ENCODE assay signal across 23 cellular contexts in genomic region chr16:84579936-84580335, GRCh38. TPM values are rescaled to one million over a fixed set of nuclear protein-coding genes. Genes with fewer than 3 reads are reported as not detected.
A peak's percentile ranks its signal among the peaks of the same experiment; 100 is the strongest.
DNase-seq lines count a peak whose midpoint lies in the region; ATAC-seq and TF ChIP-seq lines count a peak whose summit lies in the region.
"Had no signal": no experiment of that assay in that cellular context is flagged by ENCODE, and none has a peak within 500 bp of the region (broad histone marks: within the 10 kb centered on the region; RNA-seq: fewer than 3 reads in every experiment).

No MANE protein-coding gene starts in this region.

- H3K4me1 ChIP-seq in body of pancreas (peaks cover 42% of the 10 kb centered on the region), neutrophil (ENCODE audit: control insufficient read depth in 1 of 2, insufficient read depth in 1 of 2, low read depth in 1 of 2, low read length in 1 of 2) (peaks cover 19 to 43% of the 10 kb centered on the region in 2 experiments), spleen (peaks cover 10 to 97% (median 60%) of the 10 kb centered on the region in 6 donors)
- H3K4me1 ChIP-seq: breast epithelium, colonic mucosa, esophagus squamous epithelium, gastrocnemius medialis, parathyroid adenoma, right lobe of liver had no signal

- H3K9me3 ChIP-seq in CD4-positive, alpha-beta T cell (ENCODE audit: control insufficient read depth, low read length): no peaks in the 10 kb centered on the region
- no peaks in the 10 kb centered on the region for H3K9me3 ChIP-seq in body of pancreas
- H3K9me3 ChIP-seq in neutrophil: no peaks in the 10 kb centered on the region
- H3K9me3 ChIP-seq in spleen: no peaks in the 10 kb centered on the region
- H3K9me3 ChIP-seq: adrenal gland, breast epithelium, colonic mucosa, esophagus squamous epithelium, gastrocnemius medialis, right lobe of liver had no signal

- H3K27ac Mint-ChIP-seq in CD4-positive, alpha-beta T cell: peak overlapping the region; percentile 63
- H3K27ac Mint-ChIP-seq in HFFc6: peak overlapping the region; percentile 49; the same call in 1 of the 2 replicates
- H3K27ac Mint-ChIP-seq: endodermal cell had no signal

- ATAC-seq in CD4-positive, alpha-beta T cell (ENCODE audit: poor library complexity): no peak
- ATAC-seq in body of pancreas (peak; percentile 79), GM21825 (IDR thresholded peaks at IDR 0.05; ENCODE audit: unreplicated experiment) (no peak)
- ATAC-seq: gastrocnemius medialis had no signal

- TF ChIP-seq CTCF in CD4-positive, alpha-beta T cell (IDR thresholded peaks at IDR 0.05): no peak
- TF ChIP-seq CTCF in HFFc6 (IDR thresholded peaks at IDR 0.05) (no peak), body of pancreas (IDR thresholded peaks at IDR 0.05) (no peak), neutrophil (IDR thresholded peaks at IDR 0.05) (no peak), spleen (IDR thresholded peaks at IDR 0.05 in 8 of 11, conservative IDR thresholded peaks at IDR 0.05 in 3 of 11) (no peak)

- no peaks in the 10 kb centered on the region for H3K27me3 ChIP-seq in CD4-positive, alpha-beta T cell (ENCODE audit: control insufficient read depth, insufficient read depth, low read length)
- no peaks in the 10 kb centered on the region for H3K27me3 ChIP-seq in body of pancreas
- H3K27me3 ChIP-seq in neutrophil: no peaks in the 10 kb centered on the region
- H3K27me3 ChIP-seq in spleen (replicated peaks in 1 of 7): no peaks in the 10 kb centered on the region
- H3K27me3 ChIP-seq: adrenal gland, breast epithelium, colonic mucosa, esophagus squamous epithelium, gastrocnemius medialis, right lobe of liver had no signal

- DNase-seq in CD4-positive, alpha-beta T cell: no peak
- no peak for DNase-seq in HFFc6
- DNase-seq in body of pancreas: peak; percentile 71 to 91 (median 87)
- no peak for DNase-seq in spleen
- DNase-seq in activated effector memory CD4-positive, alpha-beta T cell treated with Interleukin-2 at 50 U/mL for 16 hours: no peak
- DNase-seq: activated CD4-positive, alpha-beta T cell treated with anti-CD3 and anti-CD28 coated beads for 48 hours; activated effector memory CD4-positive, alpha-beta T cell treated with anti-CD3 and anti-CD28 coated beads, Interleukin-2, amount 50 U/mL, for 16 hours; adrenal gland; colonic mucosa; endodermal cell; esophagus squamous epithelium; gastrocnemius medialis; NCI-H1105 treated with DMSO at 0.1 percent for 48 hours; NCI-H446; right lobe of liver; stimulated activated CD4-positive, alpha-beta T cell treated with anti-CD3 and anti-CD28 coated beads, Interleukin-15, amount 100 ng/mL, for 24 hours had no signal

- TF ChIP-seq POLR2A in body of pancreas (IDR thresholded peaks at IDR 0.05): no peak
- no peak for TF ChIP-seq POLR2A in spleen (IDR thresholded peaks at IDR 0.05)

- no peaks in the 10 kb centered on the region for H3K9me3 Mint-ChIP-seq in CD4-positive, alpha-beta T cell
- no peaks in the 10 kb centered on the region for H3K9me3 Mint-ChIP-seq in HFFc6
- H3K9me3 Mint-ChIP-seq: endodermal cell; T-helper 1 cell treated with Interleukin-12 subunit alpha and Interleukin-12 subunit beta and Interleukin-4 antibody, amounts not matched to agents 30 μg/mL and 1 μg/mL, for 36 hours had no signal

- peaks cover 79% of the 10 kb centered on the region for H3K36me3 Mint-ChIP-seq in CD4-positive, alpha-beta T cell (ENCODE audit: low read depth)
- H3K36me3 Mint-ChIP-seq in HFFc6 (ENCODE audit: low read depth): peaks cover 22% of the 10 kb centered on the region; the same call in 1 of the 2 replicates

- no peak overlapping the region for H3K27ac ChIP-seq in CD4-positive, alpha-beta T cell (ENCODE audit: low read depth, low read length)
- H3K27ac ChIP-seq in body of pancreas (peak overlapping the region in 3 of 4 donors; percentile 45 to 61 (median 50)), neutrophil (peak overlapping the region; percentile 50), spleen (peak overlapping the region in 1 of 8 donors; percentile 3)
- H3K27ac ChIP-seq: adrenal gland, breast epithelium, C4-2B, colonic mucosa, esophagus squamous epithelium, gastrocnemius medialis, parathyroid adenoma, right lobe of liver had no signal

- no peak overlapping the region for H3K4me3 ChIP-seq in body of pancreas
- no peak overlapping the region for H3K4me3 ChIP-seq in neutrophil (ENCODE audit: low read depth in 1 of 2, low read length in 1 of 2)
- H3K4me3 ChIP-seq in spleen: no peak overlapping the region
- H3K4me3 ChIP-seq: adrenal gland, breast epithelium, colonic mucosa, esophagus squamous epithelium, gastrocnemius medialis, lung, right lobe of liver had no signal

- POLR2A ChIA-PET in CD4-positive, alpha-beta T cell (lab: Charles Lee): interaction anchor here (1.1 kb wide), 1 partner anchor 14 kb away, joined by 4 read pairs; no protein-coding TSS in a partner anchor

- 40 to 45% methylated on average over 8 to 11 of the region's 11 CpGs for WGBS in body of pancreas, 2 donors
- 79 to 92% (median 90%) methylated on average over 11 of the region's 11 CpGs for WGBS in spleen, 5 donors

- no peaks in the 10 kb centered on the region for H3K36me3 ChIP-seq in body of pancreas (replicated peaks in 1 of 2; ENCODE audit: insufficient read depth in 1 of 2, low read depth in 2 of 2)
- peaks cover 78% of the 10 kb centered on the region for H3K36me3 ChIP-seq in neutrophil
- peaks cover 0 to 87% (median 23%) of the 10 kb centered on the region in 6 donors for H3K36me3 ChIP-seq in spleen
- H3K36me3 ChIP-seq: adrenal gland, breast epithelium, colonic mucosa, gastrocnemius medialis, right lobe of liver had no signal

- H3K4me3 Mint-ChIP-seq in CD4-positive, alpha-beta T cell: no peak overlapping the region
- H3K4me3 Mint-ChIP-seq in HFFc6: no peak overlapping the region
- H3K4me3 Mint-ChIP-seq: endodermal cell; T-helper 1 cell treated with Interleukin-12 subunit alpha and Interleukin-12 subunit beta and Interleukin-4 antibody, amounts not matched to agents 30 μg/mL and 1 μg/mL, for 36 hours had no signal

- intact Hi-C loops in CD4-positive, alpha-beta T cell (cut with DNase I, micrococcal nuclease): loop anchor here (5.0 kb wide), 1 partner anchor 37 kb away; the partner anchor contains the start of gene COTL1 (in 2 of the 2)
- intact Hi-C loops in body of pancreas (cut with DNase I) (no loop called here), spleen (cut with DNase I; ENCODE audit: low total_unique reads) (no loop called here)

- CTCF ChIA-PET in CD4-positive, alpha-beta T cell (lab: Charles Lee): interaction anchor here (0.5 kb wide), 1 partner anchor 92 kb away, joined by 3 read pairs; no protein-coding TSS in a partner anchor

- peaks cover 70% of the 10 kb centered on the region for H3K4me1 Mint-ChIP-seq in CD4-positive, alpha-beta T cell (ENCODE audit: low read depth)
- peaks cover 42% of the 10 kb centered on the region for H3K4me1 Mint-ChIP-seq in HFFc6 (ENCODE audit: low read depth)
- H3K4me1 Mint-ChIP-seq: endodermal cell had no signal

- no peaks in the 10 kb centered on the region for H3K27me3 Mint-ChIP-seq in CD4-positive, alpha-beta T cell
- H3K27me3 Mint-ChIP-seq in HFFc6 (ENCODE audit: insufficient read depth): peaks cover 5% of the 10 kb centered on the region

RNA-seq across cellular contexts. Expression of gene COTL1, which starts 37.9 kb away (rescaled TPM):
- total RNA-seq in CD4-positive, alpha-beta T cell: 100 to 1,000 TPM; 179 to 181 TPM
- total RNA-seq in HFFc6 (2021; fragmentation: NEBNext Ultra II Directional; extraction: Animal tissue kit (Norgen Biotek cat#: 25700)): 100 to 1,000 TPM; 580 to 681 (median 632) TPM
- total RNA-seq in body of pancreas: 10 to 100 TPM; 19.7 to 20.4 TPM
- 100 to 1,000 TPM; 284 to 655 (median 457) TPM for total RNA-seq in spleen
- 100 to 1,000 TPM; 298 to 449 (median 303) TPM for polyA plus RNA-seq in spleen

Comparison
In these comparisons a context has a peak if more than half of its experiments do, and no peak if none do; other contexts are left out.
1. DNase-seq: peak in body of pancreas (4 of 4); none in CD4-positive, alpha-beta T cell (0 of 10), HFFc6 (single experiment), spleen (single experiment) and activated effector memory CD4-positive, alpha-beta T cell treated with Interleukin-2 at 50 U/mL for 16 hours (single experiment).
2. RNA of gene COTL1, which starts 37.9 kb away (total RNA-seq): 580 to 681 TPM in HFFc6, 284 to 655 TPM in spleen and 179 to 181 TPM in CD4-positive, alpha-beta T cell; 19.7 to 20.4 TPM in body of pancreas; every median in the first group is over 4 times any median in the second.
3. intact Hi-C loops: an anchor here in CD4-positive, alpha-beta T cell (5.0 kb wide); none called in body of pancreas and spleen.